ENCODE assay signal across 8 cellular contexts in genomic region chr9:38392235-38393127, GRCh38. TPM values are rescaled to one million over a fixed set of nuclear protein-coding genes. Genes with fewer than 3 reads are reported as not detected.
DNase-seq lines count a peak whose midpoint lies in the region; ATAC-seq and TF ChIP-seq lines count a peak whose summit lies in the region.

ALDH1B1 (plus strand) TSS chr9:38392702; CDS start chr9:38395749, 3,047 bp downstream.

- peak within 1 kb of the TSS; percentile 86 for H3K4me3 ChIP-seq in fibroblast of mammary gland (ENCODE audit: control insufficient read depth, low read depth, low read length)

- peak within 1 kb of the TSS; percentile 74 to 92 (median 86) for H3K27ac Mint-ChIP-seq in naive thymus-derived CD8-positive, alpha-beta T cell

- H3K27me3 Mint-ChIP-seq in naive thymus-derived CD8-positive, alpha-beta T cell, result peaks cover 0 to 8% (median 0%) of the 10 kb centered on the region in 5 donors

- H3K4me1 Mint-ChIP-seq in naive thymus-derived CD8-positive, alpha-beta T cell, result peaks cover 15 to 25% (median 18%) of the 10 kb centered on the region in 4 donors

- POLR2A ChIA-PET in naive thymus-derived CD8-positive, alpha-beta T cell (lab: Charles Lee), result no interaction called here

- ATAC-seq in GM21367 (IDR thresholded peaks at IDR 0.05; ENCODE audit: unreplicated experiment), result peak; percentile 98
- ATAC-seq in naive thymus-derived CD8-positive, alpha-beta T cell, result peak; percentile 90 to 97

- peak within 1 kb of the TSS; percentile 84 to 97 (median 90) for H3K4me3 Mint-ChIP-seq in naive thymus-derived CD8-positive, alpha-beta T cell

- DNase-seq in DMS153 (lab: John Stamatoyannopoulos, UW), result peak; percentile 55
- DNase-seq in HT1080 (ENCODE audit: low read depth), result peak; percentile 84
- DNase-seq in activated T-cell treated with anti-CD3 and anti-CD28 coated beads, Interleukin-2, amount 50 U/mL, for 48 hours, result peak; percentile 84 to 87
- DNase-seq in fibroblast of mammary gland (ENCODE audit: low read depth), result peak; percentile 79
- peak in 9 of 10 donors; percentile 4 to 54 (median 44) for DNase-seq in naive thymus-derived CD8-positive, alpha-beta T cell
- peak; percentile 55 for DNase-seq in stimulated activated naive CD4-positive, alpha-beta T cell treated with Interleukin-2 at 50 U/mL for 16 hours (lab: John Stamatoyannopoulos, UW)

- H3K9me3 Mint-ChIP-seq in naive thymus-derived CD8-positive, alpha-beta T cell, result peaks cover 0 to 18% (median 3%) of the 10 kb centered on the region in 9 donors

- peak; percentile 15 for TF ChIP-seq CTCF in fibroblast of mammary gland (conservative IDR thresholded peaks at IDR 0.05; ENCODE audit: control insufficient read depth, insufficient read depth, low read depth, low read length)

- H3K36me3 Mint-ChIP-seq in naive thymus-derived CD8-positive, alpha-beta T cell, result peaks cover 10 to 23% (median 22%) of the 10 kb centered on the region in 3 donors

TF ChIP-seq in PFSK-1, 5 proteins besides CTCF, POLR2A, EP300 and RAD21:
- TF ChIP-seq POLR2AphosphoS5 (IDR thresholded peaks at IDR 0.05; ENCODE audit: low read depth, low read length) (peak; percentile 89), SIN3A (IDR thresholded peaks at IDR 0.05; ENCODE audit: borderline replicate concordance, insufficient read depth, low read length) (no peak), TAF1 (IDR thresholded peaks at IDR 0.05; ENCODE audit: borderline replicate concordance, insufficient read depth, low read length) (peak; percentile 51; the same call in 1 of the 2 replicates)

RNA-seq across cellular contexts. Expression of gene ALDH1B1, which starts in this region (rescaled TPM):
- 27.5 and 30.9 TPM in 2 replicates for total RNA-seq in HT1080 (2014; rRNA removed; shearing (Covaris generic))
- 29.6 and 30.8 TPM in 2 replicates for polyA plus RNA-seq in HT1080 (2015; cell fraction: cytosol; rRNA removed)
- polyA plus RNA-seq in HT1080 (2015; cell fraction: nucleus; rRNA removed), result 21.6 and 23.2 TPM in 2 replicates
- 23.5 TPM for polyA plus RNA-seq in PFSK-1 (2012; ENCODE audit: insufficient read length, low read depth)
- total RNA-seq in naive thymus-derived CD8-positive, alpha-beta T cell, result 1 to 10 TPM; 4.5 to 4.7 TPM
- 10 to 100 TPM in 1 of 3 donors, 1 to 10 TPM in 2; 9.2 to 11.9 (median 9.6) TPM for polyA plus RNA-seq in naive thymus-derived CD8-positive, alpha-beta T cell

Comparison
In these comparisons a context has a peak if more than half of its experiments do, and no peak if none do; other contexts are left out.
1. Peak in every context shown above with its lines: DNase-seq, ATAC-seq and H3K4me3 ChIP-seq.